1 cellular context compared by ENCODE assay signal in the genomic region with DNA sequence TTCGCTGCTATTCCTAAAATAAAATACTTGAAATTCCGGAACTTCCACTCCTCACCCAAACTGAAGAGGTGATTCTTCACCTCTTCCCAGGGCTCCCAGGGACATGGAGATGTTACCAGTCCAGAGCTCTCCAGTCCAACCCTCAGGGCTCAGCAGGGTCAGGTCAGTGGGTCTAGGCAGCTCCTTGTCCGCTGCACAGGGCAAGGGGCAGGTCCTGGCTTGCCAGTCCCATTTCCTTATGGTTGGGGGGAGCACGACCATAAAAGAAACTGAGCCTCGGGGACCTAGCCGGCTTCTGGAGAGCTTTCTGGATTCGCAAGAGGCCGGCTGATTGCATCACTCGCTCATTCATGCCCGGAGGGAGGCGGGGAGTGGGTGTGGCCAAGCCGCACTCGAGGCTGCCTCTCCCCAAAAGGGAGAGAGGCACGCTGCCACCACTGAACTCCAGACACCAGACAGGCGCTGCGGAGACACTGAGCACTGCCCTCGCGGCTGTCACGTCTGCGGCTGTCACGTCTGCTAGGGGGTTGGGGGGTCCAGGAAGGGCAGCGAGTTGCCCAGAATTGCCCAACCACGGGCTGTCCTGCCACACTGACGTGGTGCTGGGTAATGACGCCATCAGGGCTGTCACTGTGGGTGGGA.
A peak's percentile ranks its signal among the peaks of the same experiment; 100 is the strongest.
TF ChIP-seq lines count a peak whose summit lies in the region.

No MANE protein-coding gene starts in this region.

TF ChIP-seq in GM12878, 131 proteins besides CTCF, POLR2A, EP300 and RAD21 (continued from another document and continues in another):
- TF ChIP-seq STAT3 (IDR thresholded peaks at IDR 0.05; ENCODE audit: low read depth, low read length) (no peak), POU2F2 (IDR thresholded peaks at IDR 0.05; ENCODE audit: borderline replicate concordance, low read depth, low read length) (no peak), YBX1 (IDR thresholded peaks at IDR 0.05) (no peak), RFX5 (IDR thresholded peaks at IDR 0.05; ENCODE audit: low read depth, low read length) (no peak), POLR2AphosphoS5 (IDR thresholded peaks at IDR 0.05; ENCODE audit: low read length) (no peak; the same call in 1 of the 2 replicates), TCF7 (IDR thresholded peaks at IDR 0.05; ENCODE audit: borderline replicate concordance) (no peak), NFIC (IDR thresholded peaks at IDR 0.05; ENCODE audit: low read depth, low read length) (no peak), KAT2A (conservative IDR thresholded peaks at IDR 0.05; ENCODE audit: control insufficient read depth, low read depth, low read length) (no peak), CREM (IDR thresholded peaks at IDR 0.05; ENCODE audit: low read depth) (no peak), REST (IDR thresholded peaks at IDR 0.05; ENCODE audit: low read depth, low read length) (no peak), STAT1 (conservative IDR thresholded peaks at IDR 0.05) (no peak), USF1 (IDR thresholded peaks at IDR 0.05; ENCODE audit: borderline replicate concordance, extremely low read length, insufficient read depth, low read depth, low read length) (no peak), SUZ12 (IDR thresholded peaks at IDR 0.05; ENCODE audit: unreplicated experiment) (no peak), LARP7 (IDR thresholded peaks at IDR 0.05) (no peak), ZBTB33 (IDR thresholded peaks at IDR 0.05) (no peak), NR2F1 (conservative IDR thresholded peaks at IDR 0.05) (no peak), BMI1 (IDR thresholded peaks at IDR 0.05; ENCODE audit: borderline replicate concordance) (no peak), MEF2A (IDR thresholded peaks at IDR 0.05; ENCODE audit: insufficient read depth, low read depth, low read length) (no peak), IKZF2 (IDR thresholded peaks at IDR 0.05) (no peak), FOS (IDR thresholded peaks at IDR 0.05; ENCODE audit: borderline replicate concordance, extremely low read depth, insufficient read length) (no peak), CHD1 (IDR thresholded peaks at IDR 0.05; ENCODE audit: low read depth, low read length) (0 out of 2 replicates have a peak, but pooled peaks have one; percentile 49), HCFC1 (IDR thresholded peaks at IDR 0.05; ENCODE audit: low read length) (no peak), CEBPB (IDR thresholded peaks at IDR 0.05; ENCODE audit: borderline replicate concordance in 1 of 2, low read depth in 2 of 2, low read length in 2 of 2) (peak in 1 of 2 experiments; percentile 93; a peak in 2 of 4 replicates), MEF2B (IDR thresholded peaks at IDR 0.05; ENCODE audit: partially characterized antibody, poor library complexity, severe bottlenecking) (no peak), ETV6 (conservative IDR thresholded peaks at IDR 0.05 in 1 of 2, IDR thresholded peaks at IDR 0.05 in 1 of 2; ENCODE audit: borderline replicate concordance in 1 of 2, low read depth in 1 of 2) (no peak), SKIL (IDR thresholded peaks at IDR 0.05; ENCODE audit: low read depth, poor library complexity, severe bottlenecking) (no peak), TCF3 (IDR thresholded peaks at IDR 0.05; ENCODE audit: borderline replicate concordance, insufficient read depth, low read depth, low read length) (no peak), ZNF24 (IDR thresholded peaks at IDR 0.05) (0 out of 2 replicates have a peak, but pooled peaks have one; percentile 9), E2F8 (IDR thresholded peaks at IDR 0.05; ENCODE audit: low read depth, partially characterized antibody) (no peak)
- TF ChIP-seq, protein P1, sequence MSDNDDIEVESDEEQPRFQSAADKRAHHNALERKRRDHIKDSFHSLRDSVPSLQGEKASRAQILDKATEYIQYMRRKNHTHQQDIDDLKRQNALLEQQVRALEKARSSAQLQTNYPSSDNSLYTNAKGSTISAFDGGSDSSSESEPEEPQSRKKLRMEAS (IDR thresholded peaks at IDR 0.05; ENCODE audit: low read depth, low read length) = peak; percentile 52; the same call in 1 of the 2 replicates
- TF ChIP-seq, protein P2, sequence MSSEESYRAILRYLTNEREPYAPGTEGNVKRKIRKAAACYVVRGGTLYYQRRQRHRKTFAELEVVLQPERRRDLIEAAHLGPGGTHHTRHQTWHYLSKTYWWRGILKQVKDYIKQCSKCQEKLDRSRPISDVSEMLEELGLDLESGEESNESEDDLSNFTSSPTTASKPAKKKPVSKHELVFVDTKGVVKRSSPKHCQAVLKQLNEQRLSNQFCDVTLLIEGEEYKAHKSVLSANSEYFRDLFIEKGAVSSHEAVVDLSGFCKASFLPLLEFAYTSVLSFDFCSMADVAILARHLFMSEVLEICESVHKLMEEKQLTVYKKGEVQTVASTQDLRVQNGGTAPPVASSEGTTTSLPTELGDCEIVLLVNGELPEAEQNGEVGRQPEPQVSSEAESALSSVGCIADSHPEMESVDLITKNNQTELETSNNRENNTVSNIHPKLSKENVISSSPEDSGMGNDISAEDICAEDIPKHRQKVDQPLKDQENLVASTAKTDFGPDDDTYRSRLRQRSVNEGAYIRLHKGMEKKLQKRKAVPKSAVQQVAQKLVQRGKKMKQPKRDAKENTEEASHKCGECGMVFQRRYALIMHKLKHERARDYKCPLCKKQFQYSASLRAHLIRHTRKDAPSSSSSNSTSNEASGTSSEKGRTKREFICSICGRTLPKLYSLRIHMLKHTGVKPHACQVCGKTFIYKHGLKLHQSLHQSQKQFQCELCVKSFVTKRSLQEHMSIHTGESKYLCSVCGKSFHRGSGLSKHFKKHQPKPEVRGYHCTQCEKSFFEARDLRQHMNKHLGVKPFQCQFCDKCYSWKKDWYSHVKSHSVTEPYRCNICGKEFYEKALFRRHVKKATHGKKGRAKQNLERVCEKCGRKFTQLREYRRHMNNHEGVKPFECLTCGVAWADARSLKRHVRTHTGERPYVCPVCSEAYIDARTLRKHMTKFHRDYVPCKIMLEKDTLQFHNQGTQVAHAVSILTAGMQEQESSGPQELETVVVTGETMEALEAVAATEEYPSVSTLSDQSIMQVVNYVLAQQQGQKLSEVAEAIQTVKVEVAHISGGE (CRISPR knock-in tag; IDR thresholded peaks at IDR 0.05) = no peak
- TF ChIP-seq, protein P3, sequence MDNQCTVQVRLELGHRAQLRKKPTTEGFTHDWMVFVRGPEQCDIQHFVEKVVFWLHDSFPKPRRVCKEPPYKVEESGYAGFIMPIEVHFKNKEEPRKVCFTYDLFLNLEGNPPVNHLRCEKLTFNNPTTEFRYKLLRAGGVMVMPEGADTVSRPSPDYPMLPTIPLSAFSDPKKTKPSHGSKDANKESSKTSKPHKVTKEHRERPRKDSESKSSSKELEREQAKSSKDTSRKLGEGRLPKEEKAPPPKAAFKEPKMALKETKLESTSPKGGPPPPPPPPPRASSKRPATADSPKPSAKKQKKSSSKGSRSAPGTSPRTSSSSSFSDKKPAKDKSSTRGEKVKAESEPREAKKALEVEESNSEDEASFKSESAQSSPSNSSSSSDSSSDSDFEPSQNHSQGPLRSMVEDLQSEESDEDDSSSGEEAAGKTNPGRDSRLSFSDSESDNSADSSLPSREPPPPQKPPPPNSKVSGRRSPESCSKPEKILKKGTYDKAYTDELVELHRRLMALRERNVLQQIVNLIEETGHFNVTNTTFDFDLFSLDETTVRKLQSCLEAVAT (IDR thresholded peaks at IDR 0.05) = no peak
- TF ChIP-seq, protein P4, sequence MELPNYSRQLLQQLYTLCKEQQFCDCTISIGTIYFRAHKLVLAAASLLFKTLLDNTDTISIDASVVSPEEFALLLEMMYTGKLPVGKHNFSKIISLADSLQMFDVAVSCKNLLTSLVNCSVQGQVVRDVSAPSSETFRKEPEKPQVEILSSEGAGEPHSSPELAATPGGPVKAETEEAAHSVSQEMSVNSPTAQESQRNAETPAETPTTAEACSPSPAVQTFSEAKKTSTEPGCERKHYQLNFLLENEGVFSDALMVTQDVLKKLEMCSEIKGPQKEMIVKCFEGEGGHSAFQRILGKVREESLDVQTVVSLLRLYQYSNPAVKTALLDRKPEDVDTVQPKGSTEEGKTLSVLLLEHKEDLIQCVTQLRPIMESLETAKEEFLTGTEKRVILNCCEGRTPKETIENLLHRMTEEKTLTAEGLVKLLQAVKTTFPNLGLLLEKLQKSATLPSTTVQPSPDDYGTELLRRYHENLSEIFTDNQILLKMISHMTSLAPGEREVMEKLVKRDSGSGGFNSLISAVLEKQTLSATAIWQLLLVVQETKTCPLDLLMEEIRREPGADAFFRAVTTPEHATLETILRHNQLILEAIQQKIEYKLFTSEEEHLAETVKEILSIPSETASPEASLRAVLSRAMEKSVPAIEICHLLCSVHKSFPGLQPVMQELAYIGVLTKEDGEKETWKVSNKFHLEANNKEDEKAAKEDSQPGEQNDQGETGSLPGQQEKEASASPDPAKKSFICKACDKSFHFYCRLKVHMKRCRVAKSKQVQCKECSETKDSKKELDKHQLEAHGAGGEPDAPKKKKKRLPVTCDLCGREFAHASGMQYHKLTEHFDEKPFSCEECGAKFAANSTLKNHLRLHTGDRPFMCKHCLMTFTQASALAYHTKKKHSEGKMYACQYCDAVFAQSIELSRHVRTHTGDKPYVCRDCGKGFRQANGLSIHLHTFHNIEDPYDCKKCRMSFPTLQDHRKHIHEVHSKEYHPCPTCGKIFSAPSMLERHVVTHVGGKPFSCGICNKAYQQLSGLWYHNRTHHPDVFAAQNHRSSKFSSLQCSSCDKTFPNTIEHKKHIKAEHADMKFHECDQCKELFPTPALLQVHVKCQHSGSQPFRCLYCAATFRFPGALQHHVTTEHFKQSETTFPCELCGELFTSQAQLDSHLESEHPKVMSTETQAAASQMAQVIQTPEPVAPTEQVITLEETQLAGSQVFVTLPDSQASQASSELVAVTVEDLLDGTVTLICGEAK (IDR thresholded peaks at IDR 0.05; ENCODE audit: borderline replicate concordance) = no peak
